In the genomic region with DNA sequence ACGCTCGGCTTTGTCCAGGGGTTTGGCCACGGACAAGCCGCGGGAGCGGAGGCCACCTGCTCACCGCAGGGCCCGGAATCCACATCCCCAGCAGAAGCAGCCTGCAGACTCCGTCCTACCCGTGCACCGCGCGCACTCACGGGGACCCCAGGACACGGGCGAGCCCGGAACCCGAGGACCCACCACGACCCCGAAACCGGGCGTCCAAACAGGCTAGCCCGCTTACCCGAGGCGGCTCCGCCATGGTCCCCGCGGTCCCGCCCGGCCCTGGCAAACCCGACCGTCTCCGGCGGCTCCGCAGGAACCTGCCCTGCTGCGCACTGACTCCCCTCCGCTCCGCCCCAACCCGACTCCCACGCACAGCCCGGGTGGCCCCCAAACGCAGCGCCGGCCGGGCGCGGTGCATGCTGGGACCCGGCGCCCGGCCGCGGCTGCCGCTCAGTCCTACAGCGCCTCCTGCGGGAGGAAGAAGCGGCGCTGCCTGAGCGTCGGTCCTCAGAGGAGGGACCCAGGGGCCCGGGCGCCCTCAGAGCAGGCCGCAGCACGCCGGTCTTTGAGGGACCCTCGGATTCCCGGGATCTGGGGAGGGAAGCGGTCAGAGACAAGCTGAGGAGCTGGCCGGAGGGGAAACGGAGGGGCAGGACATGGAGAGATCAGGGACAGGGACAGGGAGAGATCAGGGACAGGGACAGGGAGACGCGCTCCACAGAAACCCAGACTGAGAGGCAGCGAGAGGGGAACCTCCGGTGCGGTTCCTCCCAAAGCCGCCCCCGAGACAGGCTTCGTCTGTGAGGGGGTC, we compare ENCODE assay signal across 1 cellular context.
TF ChIP-seq lines count a peak whose summit lies in the region.

A gene with protein sequence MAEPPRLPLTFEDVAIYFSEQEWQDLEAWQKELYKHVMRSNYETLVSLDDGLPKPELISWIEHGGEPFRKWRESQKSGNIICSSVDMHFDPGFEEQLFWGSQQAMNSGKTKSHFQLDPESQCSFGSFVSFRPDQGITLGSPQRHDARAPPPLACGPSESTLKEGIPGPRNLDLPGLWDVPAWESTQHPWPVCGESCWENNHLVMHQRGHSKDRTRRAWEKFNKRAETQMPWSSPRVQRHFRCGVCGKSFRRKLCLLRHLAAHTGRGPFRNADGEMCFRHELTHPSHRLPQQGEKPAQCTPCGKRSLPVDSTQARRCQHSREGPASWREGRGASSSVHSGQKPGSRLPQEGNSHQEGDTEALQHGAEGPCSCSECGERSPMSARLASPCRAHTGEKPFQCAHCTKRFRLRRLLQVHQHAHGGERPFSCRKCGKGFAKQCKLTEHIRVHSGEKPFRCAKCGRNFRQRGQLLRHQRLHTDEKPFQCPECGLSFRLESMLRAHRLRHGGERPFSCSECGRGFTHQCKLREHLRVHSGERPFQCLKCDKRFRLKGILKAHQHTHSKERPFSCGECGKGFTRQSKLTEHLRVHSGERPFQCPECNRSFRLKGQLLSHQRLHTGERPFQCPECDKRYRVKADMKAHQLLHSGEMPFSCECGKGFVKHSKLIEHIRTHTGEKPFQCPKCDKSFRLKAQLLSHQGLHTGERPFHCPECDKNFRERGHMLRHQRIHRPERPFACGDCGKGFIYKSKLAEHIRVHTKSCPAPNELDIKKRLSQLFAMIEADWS (minus strand): TSS at position 322 of the 799 bp plus-strand sequence. CDS start 78 bp downstream, at position 244.

TF ChIP-seq in HepG2, 621 proteins besides CTCF, POLR2A, EP300 and RAD21 (continued from another document and continues in another):
- TF ChIP-seq, protein P1, sequence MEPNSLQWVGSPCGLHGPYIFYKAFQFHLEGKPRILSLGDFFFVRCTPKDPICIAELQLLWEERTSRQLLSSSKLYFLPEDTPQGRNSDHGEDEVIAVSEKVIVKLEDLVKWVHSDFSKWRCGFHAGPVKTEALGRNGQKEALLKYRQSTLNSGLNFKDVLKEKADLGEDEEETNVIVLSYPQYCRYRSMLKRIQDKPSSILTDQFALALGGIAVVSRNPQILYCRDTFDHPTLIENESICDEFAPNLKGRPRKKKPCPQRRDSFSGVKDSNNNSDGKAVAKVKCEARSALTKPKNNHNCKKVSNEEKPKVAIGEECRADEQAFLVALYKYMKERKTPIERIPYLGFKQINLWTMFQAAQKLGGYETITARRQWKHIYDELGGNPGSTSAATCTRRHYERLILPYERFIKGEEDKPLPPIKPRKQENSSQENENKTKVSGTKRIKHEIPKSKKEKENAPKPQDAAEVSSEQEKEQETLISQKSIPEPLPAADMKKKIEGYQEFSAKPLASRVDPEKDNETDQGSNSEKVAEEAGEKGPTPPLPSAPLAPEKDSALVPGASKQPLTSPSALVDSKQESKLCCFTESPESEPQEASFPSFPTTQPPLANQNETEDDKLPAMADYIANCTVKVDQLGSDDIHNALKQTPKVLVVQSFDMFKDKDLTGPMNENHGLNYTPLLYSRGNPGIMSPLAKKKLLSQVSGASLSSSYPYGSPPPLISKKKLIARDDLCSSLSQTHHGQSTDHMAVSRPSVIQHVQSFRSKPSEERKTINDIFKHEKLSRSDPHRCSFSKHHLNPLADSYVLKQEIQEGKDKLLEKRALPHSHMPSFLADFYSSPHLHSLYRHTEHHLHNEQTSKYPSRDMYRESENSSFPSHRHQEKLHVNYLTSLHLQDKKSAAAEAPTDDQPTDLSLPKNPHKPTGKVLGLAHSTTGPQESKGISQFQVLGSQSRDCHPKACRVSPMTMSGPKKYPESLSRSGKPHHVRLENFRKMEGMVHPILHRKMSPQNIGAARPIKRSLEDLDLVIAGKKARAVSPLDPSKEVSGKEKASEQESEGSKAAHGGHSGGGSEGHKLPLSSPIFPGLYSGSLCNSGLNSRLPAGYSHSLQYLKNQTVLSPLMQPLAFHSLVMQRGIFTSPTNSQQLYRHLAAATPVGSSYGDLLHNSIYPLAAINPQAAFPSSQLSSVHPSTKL (CRISPR knock-in tag; IDR thresholded peaks at IDR 0.05): no peak
- TF ChIP-seq ZMYM4 (CRISPR knock-in tag; IDR thresholded peaks at IDR 0.05) (peak; percentile 93), ZFX (CRISPR knock-in tag; IDR thresholded peaks at IDR 0.05; ENCODE audit: low read depth) (peak; percentile 99), ZNF891 (CRISPR knock-in tag; IDR thresholded peaks at IDR 0.05) (peak; percentile 70; the same call in 1 of the 2 replicates), NFAT5 (CRISPR knock-in tag; IDR thresholded peaks at IDR 0.05) (no peak; the same call in 1 of the 2 replicates), HNRNPL (IDR thresholded peaks at IDR 0.05; ENCODE audit: low read depth, low read length) (0 out of 2 replicates have a peak, but pooled peaks have one; percentile 13), MTA3 (CRISPR knock-in tag; IDR thresholded peaks at IDR 0.05) (no peak), ZNF720 (CRISPR knock-in tag; IDR thresholded peaks at IDR 0.05) (no peak), MTF2 (CRISPR knock-in tag; IDR thresholded peaks at IDR 0.05; ENCODE audit: borderline replicate concordance) (peak; percentile 93; the same call in 1 of the 2 replicates), ZNF530 (CRISPR knock-in tag; IDR thresholded peaks at IDR 0.05; ENCODE audit: low read depth) (no peak), ZNF224 (CRISPR knock-in tag; IDR thresholded peaks at IDR 0.05) (0 out of 2 replicates have a peak, but pooled peaks have one; percentile 45), GATA4 (IDR thresholded peaks at IDR 0.05; ENCODE audit: borderline replicate concordance, low read depth) (0 out of 2 replicates have a peak, but pooled peaks have one; percentile 59), STAT5B (CRISPR knock-in tag; IDR thresholded peaks at IDR 0.05) (no peak), KDM4B (CRISPR knock-in tag; IDR thresholded peaks at IDR 0.05) (no peak; the same call in 1 of the 2 replicates), KDM3A (CRISPR knock-in tag; IDR thresholded peaks at IDR 0.05; ENCODE audit: low read depth) (0 out of 2 replicates have a peak, but pooled peaks have one; percentile 77), ZBTB1 (CRISPR knock-in tag; IDR thresholded peaks at IDR 0.05; ENCODE audit: borderline replicate concordance) (no peak), ZNF234 (CRISPR knock-in tag; conservative IDR thresholded peaks at IDR 0.05) (peak; percentile 67; the same call in 1 of the 2 replicates), MLLT10 (CRISPR knock-in tag; IDR thresholded peaks at IDR 0.05) (no peak), RFX3 (CRISPR knock-in tag; IDR thresholded peaks at IDR 0.05) (no peak), ZNF124 (CRISPR knock-in tag; IDR thresholded peaks at IDR 0.05) (0 out of 2 replicates have a peak, but pooled peaks have one; percentile 53), ZNF205 (CRISPR knock-in tag; IDR thresholded peaks at IDR 0.05) (peak; percentile 64), CCAR2 (optimal IDR thresholded peaks at IDR 0.05; ENCODE audit: low read depth, low read length) (peak; percentile 75), ELF3 (CRISPR knock-in tag; IDR thresholded peaks at IDR 0.05) (peak; percentile 48; the same call in 1 of the 2 replicates), BRF2 (CRISPR knock-in tag; IDR thresholded peaks at IDR 0.05) (peak; percentile 56; the same call in 1 of the 2 replicates), THAP11 (CRISPR knock-in tag; IDR thresholded peaks at IDR 0.05) (peak; percentile 75; the same call in 1 of the 2 replicates), THAP9 (CRISPR knock-in tag; IDR thresholded peaks at IDR 0.05; ENCODE audit: borderline replicate concordance) (no peak; the same call in 1 of the 2 replicates), U2AF1 (optimal IDR thresholded peaks at IDR 0.05; ENCODE audit: low read depth, low read length) (no peak)
- TF ChIP-seq, protein P2, sequence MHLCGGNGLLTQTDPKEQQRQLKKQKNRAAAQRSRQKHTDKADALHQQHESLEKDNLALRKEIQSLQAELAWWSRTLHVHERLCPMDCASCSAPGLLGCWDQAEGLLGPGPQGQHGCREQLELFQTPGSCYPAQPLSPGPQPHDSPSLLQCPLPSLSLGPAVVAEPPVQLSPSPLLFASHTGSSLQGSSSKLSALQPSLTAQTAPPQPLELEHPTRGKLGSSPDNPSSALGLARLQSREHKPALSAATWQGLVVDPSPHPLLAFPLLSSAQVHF (CRISPR knock-in tag; IDR thresholded peaks at IDR 0.05): peak; percentile 75; the same call in 1 of the 2 replicates
- TF ChIP-seq, protein P3, sequence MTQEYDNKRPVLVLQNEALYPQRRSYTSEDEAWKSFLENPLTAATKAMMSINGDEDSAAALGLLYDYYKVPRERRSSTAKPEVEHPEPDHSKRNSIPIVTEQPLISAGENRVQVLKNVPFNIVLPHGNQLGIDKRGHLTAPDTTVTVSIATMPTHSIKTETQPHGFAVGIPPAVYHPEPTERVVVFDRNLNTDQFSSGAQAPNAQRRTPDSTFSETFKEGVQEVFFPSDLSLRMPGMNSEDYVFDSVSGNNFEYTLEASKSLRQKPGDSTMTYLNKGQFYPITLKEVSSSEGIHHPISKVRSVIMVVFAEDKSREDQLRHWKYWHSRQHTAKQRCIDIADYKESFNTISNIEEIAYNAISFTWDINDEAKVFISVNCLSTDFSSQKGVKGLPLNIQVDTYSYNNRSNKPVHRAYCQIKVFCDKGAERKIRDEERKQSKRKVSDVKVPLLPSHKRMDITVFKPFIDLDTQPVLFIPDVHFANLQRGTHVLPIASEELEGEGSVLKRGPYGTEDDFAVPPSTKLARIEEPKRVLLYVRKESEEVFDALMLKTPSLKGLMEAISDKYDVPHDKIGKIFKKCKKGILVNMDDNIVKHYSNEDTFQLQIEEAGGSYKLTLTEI (CRISPR knock-in tag; conservative IDR thresholded peaks at IDR 0.05): no peak
- TF ChIP-seq, protein P4, sequence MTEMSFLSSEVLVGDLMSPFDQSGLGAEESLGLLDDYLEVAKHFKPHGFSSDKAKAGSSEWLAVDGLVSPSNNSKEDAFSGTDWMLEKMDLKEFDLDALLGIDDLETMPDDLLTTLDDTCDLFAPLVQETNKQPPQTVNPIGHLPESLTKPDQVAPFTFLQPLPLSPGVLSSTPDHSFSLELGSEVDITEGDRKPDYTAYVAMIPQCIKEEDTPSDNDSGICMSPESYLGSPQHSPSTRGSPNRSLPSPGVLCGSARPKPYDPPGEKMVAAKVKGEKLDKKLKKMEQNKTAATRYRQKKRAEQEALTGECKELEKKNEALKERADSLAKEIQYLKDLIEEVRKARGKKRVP (CRISPR knock-in tag; IDR thresholded peaks at IDR 0.05): peak in 1 of 2 experiments; percentile 67; a peak in 2 of 4 replicates
- TF ChIP-seq, protein P5, sequence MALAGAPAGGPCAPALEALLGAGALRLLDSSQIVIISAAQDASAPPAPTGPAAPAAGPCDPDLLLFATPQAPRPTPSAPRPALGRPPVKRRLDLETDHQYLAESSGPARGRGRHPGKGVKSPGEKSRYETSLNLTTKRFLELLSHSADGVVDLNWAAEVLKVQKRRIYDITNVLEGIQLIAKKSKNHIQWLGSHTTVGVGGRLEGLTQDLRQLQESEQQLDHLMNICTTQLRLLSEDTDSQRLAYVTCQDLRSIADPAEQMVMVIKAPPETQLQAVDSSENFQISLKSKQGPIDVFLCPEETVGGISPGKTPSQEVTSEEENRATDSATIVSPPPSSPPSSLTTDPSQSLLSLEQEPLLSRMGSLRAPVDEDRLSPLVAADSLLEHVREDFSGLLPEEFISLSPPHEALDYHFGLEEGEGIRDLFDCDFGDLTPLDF (CRISPR knock-in tag; IDR thresholded peaks at IDR 0.05): peak; percentile 29; the same call in 1 of the 2 replicates
